ENCODE assay signal across 2 cellular contexts in genomic region chr2:205079173-205079572, GRCh38.
A peak's percentile ranks its signal among the peaks of the same experiment; 100 is the strongest.
TF ChIP-seq lines count a peak whose summit lies in the region.

No MANE protein-coding gene starts in this region.

TF ChIP-seq in SK-N-SH, 30 proteins besides CTCF, POLR2A, EP300 and RAD21 (continued from another document):
- TF ChIP-seq FOXM1 (IDR thresholded peaks at IDR 0.05; ENCODE audit: low read depth), result no peak
- TF ChIP-seq RXRA (IDR thresholded peaks at IDR 0.05; ENCODE audit: borderline replicate concordance, low read depth), result no peak
- peak; percentile 87 for TF ChIP-seq GATA2 (CRISPR knock-in tag; IDR thresholded peaks at IDR 0.05)
- no peak for TF ChIP-seq CHD2 (IDR thresholded peaks at IDR 0.05; ENCODE audit: low read length, partially characterized antibody)
- peak; percentile 75; the same call in 1 of the 2 replicates for TF ChIP-seq RCOR1 (IDR thresholded peaks at IDR 0.05; ENCODE audit: low read length)
- no peak for TF ChIP-seq NRF1 (IDR thresholded peaks at IDR 0.05; ENCODE audit: low read depth, low read length)

TF ChIP-seq in SK-N-SH treated with all-trans-retinoic acid at 6 μM for 48 hours, 23 proteins besides CTCF, POLR2A, EP300 and RAD21 (continued from another document):
- TF ChIP-seq CSRNP3 (CRISPR knock-in tag; IDR thresholded peaks at IDR 0.05), result no peak
